In the genomic region with DNA sequence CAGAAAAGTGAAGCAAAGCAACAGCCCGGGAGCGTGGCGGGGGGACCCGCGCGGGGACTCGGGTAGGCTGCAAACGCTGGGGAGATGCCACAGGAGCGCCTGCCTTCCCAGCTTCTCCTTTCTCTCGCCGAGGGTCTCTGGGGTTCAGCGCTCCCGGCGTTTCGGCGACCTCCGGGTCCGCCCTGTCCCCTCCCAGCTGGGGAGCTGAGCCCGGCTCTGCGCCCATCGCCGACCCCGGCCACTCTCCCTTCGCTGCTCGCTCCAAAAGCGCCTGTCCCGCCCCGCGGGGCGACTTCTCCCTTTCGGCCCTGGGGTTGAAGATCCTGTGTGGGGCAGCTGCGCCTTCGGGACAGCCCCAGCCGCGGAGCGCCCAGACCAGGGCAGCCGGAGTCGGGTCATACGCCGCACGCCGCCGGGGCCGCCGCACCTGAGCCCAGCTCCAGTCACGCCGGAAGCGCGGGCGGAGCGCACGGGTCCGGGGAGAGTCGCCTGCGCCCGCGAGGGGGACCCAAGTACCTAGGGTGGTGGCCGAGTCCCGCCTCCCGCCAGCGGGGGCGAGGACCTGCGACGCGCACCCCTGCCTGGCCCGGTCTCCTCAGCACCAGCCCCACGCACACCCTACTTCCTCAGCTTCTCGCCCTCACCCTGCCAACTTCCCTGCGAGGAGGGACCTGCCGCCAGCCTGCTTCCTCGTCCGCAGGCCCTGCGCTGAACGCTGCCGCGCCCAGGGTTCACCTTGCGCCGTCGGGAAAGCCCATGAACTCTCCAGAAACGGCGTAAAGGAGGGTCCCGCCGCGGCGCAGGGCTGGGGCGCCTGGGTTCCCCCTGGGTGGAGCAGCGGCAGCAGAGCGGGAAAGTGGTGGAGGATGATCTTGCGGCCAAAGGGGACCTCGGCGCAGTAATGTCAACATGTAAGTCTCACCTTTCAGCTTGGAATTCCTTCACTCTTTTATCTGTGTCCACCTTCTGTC, we compare ENCODE assay signal across 1 cellular context.
TF ChIP-seq lines count a peak whose summit lies in the region.

Gene ADGRG6, plus strand, starts transcription at position 587 of the 971 bp plus-strand sequence. Its CDS starts 323 bp downstream, at position 910.

TF ChIP-seq in HepG2, 621 proteins besides CTCF, POLR2A, EP300 and RAD21 (continued from another document and continues in another):
- TF ChIP-seq ZFP41 (CRISPR knock-in tag; IDR thresholded peaks at IDR 0.05; ENCODE audit: borderline replicate concordance) (peak; percentile 77; the same call in 1 of the 2 replicates), ZNF143 (CRISPR knock-in tag; IDR thresholded peaks at IDR 0.05) (peak; percentile 41; the same call in 1 of the 2 replicates), ZNF251 (CRISPR knock-in tag; IDR thresholded peaks at IDR 0.05) (no peak), ZNF841 (CRISPR knock-in tag; IDR thresholded peaks at IDR 0.05; ENCODE audit: borderline replicate concordance) (peak; percentile 85; the same call in 1 of the 2 replicates), NFIC (IDR thresholded peaks at IDR 0.05; ENCODE audit: low read length) (no peak; the same call in 1 of the 2 replicates), SUZ12 (IDR thresholded peaks at IDR 0.05; ENCODE audit: low read depth, low read length) (no peak), BRF2 (CRISPR knock-in tag; IDR thresholded peaks at IDR 0.05) (peak; percentile 70; the same call in 1 of the 2 replicates), ZNF780A (CRISPR knock-in tag; IDR thresholded peaks at IDR 0.05) (peak; percentile 88), XRCC5 (optimal IDR thresholded peaks at IDR 0.05; ENCODE audit: low read length) (peak; percentile 76), CREM (IDR thresholded peaks at IDR 0.05) (no peak), CREM (CRISPR knock-in tag; IDR thresholded peaks at IDR 0.05) (no peak), MAX (IDR thresholded peaks at IDR 0.05) (peak; percentile 90), DNMT1 (CRISPR knock-in tag; IDR thresholded peaks at IDR 0.05) (peak; percentile 76; the same call in 1 of the 2 replicates), ZNF468 (CRISPR knock-in tag; IDR thresholded peaks at IDR 0.05) (0 out of 2 replicates have a peak, but pooled peaks have one; percentile 49), ZNF281 (CRISPR knock-in tag; IDR thresholded peaks at IDR 0.05; ENCODE audit: borderline replicate concordance) (no peak), ZNF557 (CRISPR knock-in tag; IDR thresholded peaks at IDR 0.05) (peak; percentile 90; the same call in 1 of the 2 replicates), TEAD2 (CRISPR knock-in tag; IDR thresholded peaks at IDR 0.05) (0 out of 2 replicates have a peak, but pooled peaks have one; percentile 21), TCF12 (IDR thresholded peaks at IDR 0.05) (no peak), TCF12 (CRISPR knock-in tag; IDR thresholded peaks at IDR 0.05) (peak; percentile 41; the same call in 1 of the 2 replicates), ZNF570 (CRISPR knock-in tag; IDR thresholded peaks at IDR 0.05; ENCODE audit: borderline replicate concordance) (0 out of 2 replicates have a peak, but pooled peaks have one; percentile 28), U2AF1 (optimal IDR thresholded peaks at IDR 0.05; ENCODE audit: low read depth, low read length) (no peak), AGO2 (optimal IDR thresholded peaks at IDR 0.05; ENCODE audit: low read depth, low read length) (peak; percentile 99), ZNF598 (CRISPR knock-in tag; IDR thresholded peaks at IDR 0.05; ENCODE audit: borderline replicate concordance) (peak; percentile 55; the same call in 1 of the 2 replicates), RNF2 (conservative IDR thresholded peaks at IDR 0.05; ENCODE audit: low read depth) (peak; percentile 72; the same call in 1 of the 2 replicates)
- TF ChIP-seq, protein P1, sequence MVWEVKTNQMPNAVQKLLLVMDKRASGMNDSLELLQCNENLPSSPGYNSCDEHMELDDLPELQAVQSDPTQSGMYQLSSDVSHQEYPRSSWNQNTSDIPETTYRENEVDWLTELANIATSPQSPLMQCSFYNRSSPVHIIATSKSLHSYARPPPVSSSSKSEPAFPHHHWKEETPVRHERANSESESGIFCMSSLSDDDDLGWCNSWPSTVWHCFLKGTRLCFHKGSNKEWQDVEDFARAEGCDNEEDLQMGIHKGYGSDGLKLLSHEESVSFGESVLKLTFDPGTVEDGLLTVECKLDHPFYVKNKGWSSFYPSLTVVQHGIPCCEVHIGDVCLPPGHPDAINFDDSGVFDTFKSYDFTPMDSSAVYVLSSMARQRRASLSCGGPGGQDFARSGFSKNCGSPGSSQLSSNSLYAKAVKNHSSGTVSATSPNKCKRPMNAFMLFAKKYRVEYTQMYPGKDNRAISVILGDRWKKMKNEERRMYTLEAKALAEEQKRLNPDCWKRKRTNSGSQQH (CRISPR knock-in tag; IDR thresholded peaks at IDR 0.05; ENCODE audit: low read depth): peak; percentile 64; the same call in 1 of the 2 replicates
- TF ChIP-seq, protein P2, sequence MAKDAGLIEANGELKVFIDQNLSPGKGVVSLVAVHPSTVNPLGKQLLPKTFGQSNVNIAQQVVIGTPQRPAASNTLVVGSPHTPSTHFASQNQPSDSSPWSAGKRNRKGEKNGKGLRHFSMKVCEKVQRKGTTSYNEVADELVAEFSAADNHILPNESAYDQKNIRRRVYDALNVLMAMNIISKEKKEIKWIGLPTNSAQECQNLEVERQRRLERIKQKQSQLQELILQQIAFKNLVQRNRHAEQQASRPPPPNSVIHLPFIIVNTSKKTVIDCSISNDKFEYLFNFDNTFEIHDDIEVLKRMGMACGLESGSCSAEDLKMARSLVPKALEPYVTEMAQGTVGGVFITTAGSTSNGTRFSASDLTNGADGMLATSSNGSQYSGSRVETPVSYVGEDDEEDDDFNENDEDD (CRISPR knock-in tag; IDR thresholded peaks at IDR 0.05; ENCODE audit: borderline replicate concordance): peak; percentile 88
- TF ChIP-seq, protein P3, sequence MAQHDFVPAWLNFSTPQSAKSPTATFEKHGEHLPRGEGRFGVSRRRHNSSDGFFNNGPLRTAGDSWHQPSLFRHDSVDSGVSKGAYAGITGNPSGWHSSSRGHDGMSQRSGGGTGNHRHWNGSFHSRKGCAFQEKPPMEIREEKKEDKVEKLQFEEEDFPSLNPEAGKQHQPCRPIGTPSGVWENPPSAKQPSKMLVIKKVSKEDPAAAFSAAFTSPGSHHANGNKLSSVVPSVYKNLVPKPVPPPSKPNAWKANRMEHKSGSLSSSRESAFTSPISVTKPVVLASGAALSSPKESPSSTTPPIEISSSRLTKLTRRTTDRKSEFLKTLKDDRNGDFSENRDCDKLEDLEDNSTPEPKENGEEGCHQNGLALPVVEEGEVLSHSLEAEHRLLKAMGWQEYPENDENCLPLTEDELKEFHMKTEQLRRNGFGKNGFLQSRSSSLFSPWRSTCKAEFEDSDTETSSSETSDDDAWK (CRISPR knock-in tag; IDR thresholded peaks at IDR 0.05): no peak
- TF ChIP-seq, protein P4, sequence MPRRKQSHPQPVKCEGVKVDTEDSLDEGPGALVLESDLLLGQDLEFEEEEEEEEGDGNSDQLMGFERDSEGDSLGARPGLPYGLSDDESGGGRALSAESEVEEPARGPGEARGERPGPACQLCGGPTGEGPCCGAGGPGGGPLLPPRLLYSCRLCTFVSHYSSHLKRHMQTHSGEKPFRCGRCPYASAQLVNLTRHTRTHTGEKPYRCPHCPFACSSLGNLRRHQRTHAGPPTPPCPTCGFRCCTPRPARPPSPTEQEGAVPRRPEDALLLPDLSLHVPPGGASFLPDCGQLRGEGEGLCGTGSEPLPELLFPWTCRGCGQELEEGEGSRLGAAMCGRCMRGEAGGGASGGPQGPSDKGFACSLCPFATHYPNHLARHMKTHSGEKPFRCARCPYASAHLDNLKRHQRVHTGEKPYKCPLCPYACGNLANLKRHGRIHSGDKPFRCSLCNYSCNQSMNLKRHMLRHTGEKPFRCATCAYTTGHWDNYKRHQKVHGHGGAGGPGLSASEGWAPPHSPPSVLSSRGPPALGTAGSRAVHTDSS (CRISPR knock-in tag; conservative IDR thresholded peaks at IDR 0.05): no peak
- TF ChIP-seq, protein P5, sequence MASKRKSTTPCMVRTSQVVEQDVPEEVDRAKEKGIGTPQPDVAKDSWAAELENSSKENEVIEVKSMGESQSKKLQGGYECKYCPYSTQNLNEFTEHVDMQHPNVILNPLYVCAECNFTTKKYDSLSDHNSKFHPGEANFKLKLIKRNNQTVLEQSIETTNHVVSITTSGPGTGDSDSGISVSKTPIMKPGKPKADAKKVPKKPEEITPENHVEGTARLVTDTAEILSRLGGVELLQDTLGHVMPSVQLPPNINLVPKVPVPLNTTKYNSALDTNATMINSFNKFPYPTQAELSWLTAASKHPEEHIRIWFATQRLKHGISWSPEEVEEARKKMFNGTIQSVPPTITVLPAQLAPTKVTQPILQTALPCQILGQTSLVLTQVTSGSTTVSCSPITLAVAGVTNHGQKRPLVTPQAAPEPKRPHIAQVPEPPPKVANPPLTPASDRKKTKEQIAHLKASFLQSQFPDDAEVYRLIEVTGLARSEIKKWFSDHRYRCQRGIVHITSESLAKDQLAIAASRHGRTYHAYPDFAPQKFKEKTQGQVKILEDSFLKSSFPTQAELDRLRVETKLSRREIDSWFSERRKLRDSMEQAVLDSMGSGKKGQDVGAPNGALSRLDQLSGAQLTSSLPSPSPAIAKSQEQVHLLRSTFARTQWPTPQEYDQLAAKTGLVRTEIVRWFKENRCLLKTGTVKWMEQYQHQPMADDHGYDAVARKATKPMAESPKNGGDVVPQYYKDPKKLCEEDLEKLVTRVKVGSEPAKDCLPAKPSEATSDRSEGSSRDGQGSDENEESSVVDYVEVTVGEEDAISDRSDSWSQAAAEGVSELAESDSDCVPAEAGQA (IDR thresholded peaks at IDR 0.05; ENCODE audit: low read depth): no peak; the same call in 1 of the 2 replicates
- TF ChIP-seq, protein P5 (CRISPR knock-in tag; IDR thresholded peaks at IDR 0.05; ENCODE audit: borderline replicate concordance): peak; percentile 79; the same call in 1 of the 2 replicates
